ENCODE assay signal across 20 cellular contexts in genomic region chr18:43774497-43774896, GRCh38.
DNase-seq lines count a peak whose midpoint lies in the region; ATAC-seq and TF ChIP-seq lines count a peak whose summit lies in the region.
"Had no signal": no experiment of that assay in that cellular context is flagged by ENCODE, and none has a peak within 500 bp of the region (broad histone marks: within the 10 kb centered on the region; RNA-seq: fewer than 3 reads in every experiment).

No MANE protein-coding gene starts in this region.

- H3K4me3 ChIP-seq in HUES64 (ENCODE audit: low read length), result no peak overlapping the region
- H3K4me3 ChIP-seq: BLaER1, MG63, PC-9, SJSA1 had no signal

- H3K9me3 ChIP-seq in ES-I3 (ENCODE audit: control insufficient read depth, insufficient read depth, low read length) (no peaks in the 10 kb centered on the region; the same call in none of the 2 replicates), HUES64 (ENCODE audit: insufficient read depth, low read depth, low read length) (peaks cover 2% of the 10 kb centered on the region; the same call in 1 of the 2 replicates)
- H3K9me3 ChIP-seq: BLaER1, MG63, SJSA1 had no signal

- H3K27me3 Mint-ChIP-seq in brain (no peaks in the 10 kb centered on the region), nephron progenitor cell (ENCODE audit: low read depth, poor library complexity) (no peaks in the 10 kb centered on the region)
- H3K27me3 Mint-ChIP-seq: CD4-positive, alpha-beta memory T cell had no signal

- H3K27ac ChIP-seq in HUES64 (ENCODE audit: low read depth, low read length), result peak overlapping the region; percentile 16; the same call in 1 of the 2 replicates
- H3K27ac ChIP-seq: BLaER1, HL-60, PC-9, SJSA1 had no signal

- WGBS in HUES64, result 83% methylated on average over 4 of the region's 5 CpGs

- ATAC-seq in HG02973 (IDR thresholded peaks at IDR 0.05; ENCODE audit: unreplicated experiment), result no peak

- DNase-seq in nephron progenitor cell (no peak), NCI-H1092 (lab: John Stamatoyannopoulos, UW) (no peak)
- DNase-seq in activated effector memory CD4-positive, alpha-beta T cell treated with anti-CD3 and anti-CD28 coated beads, Interleukin-2, amount 50 U/mL, for 16 hours, result no peak
- DNase-seq: Calu3; CD4-positive, alpha-beta memory T cell; HFFc6; Kasumi-1; MG63; NCI-H1048; NCI-H1436 treated with DMSO at 0.1 percent for 48 hours; NCI-H2029 treated with DMSO at 0.1 percent for 48 hours; NCI-H82; PC-9 had no signal

- H3K9ac ChIP-seq in ES-I3 (ENCODE audit: low read depth, low read length) (peak overlapping the region; percentile 33), HUES64 (ENCODE audit: low read depth, low read length) (no peak overlapping the region)
- H3K9ac ChIP-seq: BLaER1 had no signal

- H3K9me3 Mint-ChIP-seq in brain (peaks cover 0 to 5% (median 3%) of the 10 kb centered on the region in 5 experiments), nephron progenitor cell (peaks cover 2% of the 10 kb centered on the region)

- H3K36me3 ChIP-seq in ES-I3 (ENCODE audit: insufficient read depth, low read length), result no peaks in the 10 kb centered on the region
- no peaks in the 10 kb centered on the region for H3K36me3 ChIP-seq in HUES64 (ENCODE audit: insufficient read depth, low read length)
- H3K36me3 ChIP-seq: BLaER1, MG63, SJSA1 had no signal

- H3K4me1 Mint-ChIP-seq in brain, result peaks cover 45% of the 10 kb centered on the region
- peaks cover 5% of the 10 kb centered on the region for H3K4me1 Mint-ChIP-seq in nephron progenitor cell
- H3K4me1 Mint-ChIP-seq: CD4-positive, alpha-beta memory T cell had no signal

- H3K36me3 Mint-ChIP-seq in brain, result no peaks in the 10 kb centered on the region
- no peaks in the 10 kb centered on the region for H3K36me3 Mint-ChIP-seq in nephron progenitor cell (ENCODE audit: low read depth)
- H3K36me3 Mint-ChIP-seq: CD4-positive, alpha-beta memory T cell had no signal

- no peak overlapping the region for H3K4me3 Mint-ChIP-seq in brain
- no peak overlapping the region for H3K4me3 Mint-ChIP-seq in nephron progenitor cell
- H3K4me3 Mint-ChIP-seq: CD4-positive, alpha-beta memory T cell; HFFc6 had no signal

- H3K27ac Mint-ChIP-seq in brain (peak overlapping the region in 3 of 5 experiments; percentile 37 to 69 (median 55)), nephron progenitor cell (peak overlapping the region; percentile 21)
- H3K27ac Mint-ChIP-seq: CD4-positive, alpha-beta memory T cell; HFFc6 had no signal

- H3K4me1 ChIP-seq in ES-I3 (ENCODE audit: insufficient read depth, low read length) (peaks cover 18% of the 10 kb centered on the region), HUES64 (ENCODE audit: insufficient read depth, low read length) (peaks cover 13% of the 10 kb centered on the region)
- H3K4me1 ChIP-seq: BLaER1, SJSA1 had no signal

- TF ChIP-seq CTCF in brain (conservative IDR thresholded peaks at IDR 0.05) (no peak), nephron progenitor cell (IDR thresholded peaks at IDR 0.05) (no peak)

- H3K27me3 ChIP-seq in HUES64 (ENCODE audit: insufficient read depth, low read length), result no peaks in the 10 kb centered on the region
- H3K27me3 ChIP-seq: BLaER1, MG63, SJSA1 had no signal
